In genomic region chr7:37320140-37320839, GRCh38 we compare ENCODE assay signal across 1 cellular context.
TF ChIP-seq lines count a peak whose summit lies in the region.

No MANE protein-coding gene starts in this region.

TF ChIP-seq in K562, 482 proteins besides CTCF, POLR2A, EP300 and RAD21 (continued from another document):
- TF ChIP-seq ATF3 (IDR thresholded peaks at IDR 0.05): peak; percentile 51; the same call in 1 of the 2 replicates
- no peak for TF ChIP-seq ATF3 (CRISPR knock-in tag; conservative IDR thresholded peaks at IDR 0.05)
- no peak for TF ChIP-seq EHMT2 (IDR thresholded peaks at IDR 0.05)
- TF ChIP-seq SIN3A (IDR thresholded peaks at IDR 0.05; ENCODE audit: borderline replicate concordance in 2 of 2, control insufficient read depth in 1 of 2, low read depth in 2 of 2, low read length in 2 of 2): no peak
- no peak for TF ChIP-seq ZC3H4 (CRISPR knock-in tag; IDR thresholded peaks at IDR 0.05; ENCODE audit: borderline replicate concordance)
- no peak for TF ChIP-seq LCOR (CRISPR knock-in tag; IDR thresholded peaks at IDR 0.05)
- TF ChIP-seq ZBTB49 (CRISPR knock-in tag; IDR thresholded peaks at IDR 0.05; ENCODE audit: borderline replicate concordance): no peak
- TF ChIP-seq, protein P1, sequence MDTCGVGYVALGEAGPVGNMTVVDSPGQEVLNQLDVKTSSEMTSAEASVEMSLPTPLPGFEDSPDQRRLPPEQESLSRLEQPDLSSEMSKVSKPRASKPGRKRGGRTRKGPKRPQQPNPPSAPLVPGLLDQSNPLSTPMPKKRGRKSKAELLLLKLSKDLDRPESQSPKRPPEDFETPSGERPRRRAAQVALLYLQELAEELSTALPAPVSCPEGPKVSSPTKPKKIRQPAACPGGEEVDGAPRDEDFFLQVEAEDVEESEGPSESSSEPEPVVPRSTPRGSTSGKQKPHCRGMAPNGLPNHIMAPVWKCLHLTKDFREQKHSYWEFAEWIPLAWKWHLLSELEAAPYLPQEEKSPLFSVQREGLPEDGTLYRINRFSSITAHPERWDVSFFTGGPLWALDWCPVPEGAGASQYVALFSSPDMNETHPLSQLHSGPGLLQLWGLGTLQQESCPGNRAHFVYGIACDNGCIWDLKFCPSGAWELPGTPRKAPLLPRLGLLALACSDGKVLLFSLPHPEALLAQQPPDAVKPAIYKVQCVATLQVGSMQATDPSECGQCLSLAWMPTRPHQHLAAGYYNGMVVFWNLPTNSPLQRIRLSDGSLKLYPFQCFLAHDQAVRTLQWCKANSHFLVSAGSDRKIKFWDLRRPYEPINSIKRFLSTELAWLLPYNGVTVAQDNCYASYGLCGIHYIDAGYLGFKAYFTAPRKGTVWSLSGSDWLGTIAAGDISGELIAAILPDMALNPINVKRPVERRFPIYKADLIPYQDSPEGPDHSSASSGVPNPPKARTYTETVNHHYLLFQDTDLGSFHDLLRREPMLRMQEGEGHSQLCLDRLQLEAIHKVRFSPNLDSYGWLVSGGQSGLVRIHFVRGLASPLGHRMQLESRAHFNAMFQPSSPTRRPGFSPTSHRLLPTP (IDR thresholded peaks at IDR 0.05; ENCODE audit: borderline replicate concordance, extremely low read depth, insufficient read length): no peak
- no peak for TF ChIP-seq CC2D1A (IDR thresholded peaks at IDR 0.05)
- no peak for TF ChIP-seq ARID2 (IDR thresholded peaks at IDR 0.05)
- TF ChIP-seq C11orf30 (IDR thresholded peaks at IDR 0.05; ENCODE audit: low read depth): no peak
- no peak for TF ChIP-seq ZKSCAN8 (CRISPR knock-in tag; IDR thresholded peaks at IDR 0.05)
- TF ChIP-seq, protein P2, sequence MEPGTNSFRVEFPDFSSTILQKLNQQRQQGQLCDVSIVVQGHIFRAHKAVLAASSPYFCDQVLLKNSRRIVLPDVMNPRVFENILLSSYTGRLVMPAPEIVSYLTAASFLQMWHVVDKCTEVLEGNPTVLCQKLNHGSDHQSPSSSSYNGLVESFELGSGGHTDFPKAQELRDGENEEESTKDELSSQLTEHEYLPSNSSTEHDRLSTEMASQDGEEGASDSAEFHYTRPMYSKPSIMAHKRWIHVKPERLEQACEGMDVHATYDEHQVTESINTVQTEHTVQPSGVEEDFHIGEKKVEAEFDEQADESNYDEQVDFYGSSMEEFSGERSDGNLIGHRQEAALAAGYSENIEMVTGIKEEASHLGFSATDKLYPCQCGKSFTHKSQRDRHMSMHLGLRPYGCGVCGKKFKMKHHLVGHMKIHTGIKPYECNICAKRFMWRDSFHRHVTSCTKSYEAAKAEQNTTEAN (CRISPR knock-in tag; IDR thresholded peaks at IDR 0.05): no peak
- TF ChIP-seq CBX5 (IDR thresholded peaks at IDR 0.05; ENCODE audit: borderline replicate concordance, low read depth): no peak
- no peak for TF ChIP-seq ZC3H8 (IDR thresholded peaks at IDR 0.05)
- no peak for TF ChIP-seq MAZ (CRISPR knock-in tag; conservative IDR thresholded peaks at IDR 0.05 in 1 of 2, IDR thresholded peaks at IDR 0.05 in 1 of 2)
- peak in 1 of 2 experiments; percentile 46; a peak in 2 of 4 replicates for TF ChIP-seq FOXA3 (CRISPR knock-in tag; conservative IDR thresholded peaks at IDR 0.05 in 1 of 2, IDR thresholded peaks at IDR 0.05 in 1 of 2)
- peak; percentile 64; the same call in 1 of the 2 replicates for TF ChIP-seq JUND (IDR thresholded peaks at IDR 0.05; ENCODE audit: borderline replicate concordance, low read depth, low read length)
- TF ChIP-seq JUND (tag; IDR thresholded peaks at IDR 0.05; ENCODE audit: borderline replicate concordance, low read depth, low read length): 0 out of 3 replicates have a peak, but pooled peaks have one; percentile 41
- TF ChIP-seq CREBBP (IDR thresholded peaks at IDR 0.05; ENCODE audit: low read depth, low read length): no peak
- no peak for TF ChIP-seq NR4A1 (CRISPR knock-in tag; IDR thresholded peaks at IDR 0.05)
- TF ChIP-seq NR4A1 (tag; IDR thresholded peaks at IDR 0.05): no peak
- no peak for TF ChIP-seq THAP7 (CRISPR knock-in tag; IDR thresholded peaks at IDR 0.05)
- TF ChIP-seq, protein P3, sequence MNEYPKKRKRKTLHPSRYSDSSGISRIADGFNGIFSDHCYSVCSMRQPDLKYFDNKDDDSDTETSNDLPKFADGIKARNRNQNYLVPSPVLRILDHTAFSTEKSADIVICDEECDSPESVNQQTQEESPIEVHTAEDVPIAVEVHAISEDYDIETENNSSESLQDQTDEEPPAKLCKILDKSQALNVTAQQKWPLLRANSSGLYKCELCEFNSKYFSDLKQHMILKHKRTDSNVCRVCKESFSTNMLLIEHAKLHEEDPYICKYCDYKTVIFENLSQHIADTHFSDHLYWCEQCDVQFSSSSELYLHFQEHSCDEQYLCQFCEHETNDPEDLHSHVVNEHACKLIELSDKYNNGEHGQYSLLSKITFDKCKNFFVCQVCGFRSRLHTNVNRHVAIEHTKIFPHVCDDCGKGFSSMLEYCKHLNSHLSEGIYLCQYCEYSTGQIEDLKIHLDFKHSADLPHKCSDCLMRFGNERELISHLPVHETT (CRISPR knock-in tag; conservative IDR thresholded peaks at IDR 0.05 in 1 of 2, IDR thresholded peaks at IDR 0.05 in 1 of 2): no peak
- TF ChIP-seq CCAR2 (IDR thresholded peaks at IDR 0.05; ENCODE audit: low read depth, low read length): no peak
- peak; percentile 58 for TF ChIP-seq FOSL1 (tag; conservative IDR thresholded peaks at IDR 0.05)
- TF ChIP-seq ZNF668 (CRISPR knock-in tag; IDR thresholded peaks at IDR 0.05): no peak
- no peak for TF ChIP-seq PTBP1 (IDR thresholded peaks at IDR 0.05; ENCODE audit: low read depth, low read length)
